18 cellular contexts compared by ENCODE assay signal in genomic region chr17:55405600-55405999, GRCh38. TPM values are rescaled to one million over a fixed set of nuclear protein-coding genes. Genes with fewer than 3 reads are reported as not detected.
DNase-seq lines count a peak whose midpoint lies in the region; ATAC-seq, FAIRE-seq and TF ChIP-seq lines count a peak whose summit lies in the region.
"Had no signal": no experiment of that assay in that cellular context is flagged by ENCODE, and none has a peak within 500 bp of the region (broad histone marks: within the 10 kb centered on the region; RNA-seq: fewer than 3 reads in every experiment).

No MANE protein-coding gene starts in this region.

- H2AFZ ChIP-seq in SK-N-SH (ENCODE audit: low read depth) = no peak overlapping the region
- H2AFZ ChIP-seq in OCI-LY7 (ENCODE audit: low read length) = no peak overlapping the region
- H2AFZ ChIP-seq: GM23338 had no signal

- CTCF ChIA-PET in SK-N-SH (lab: Yijun Ruan, JAX) (interaction anchor here (0.7 to 1.3 kb wide), 6 partner anchors 9 to 330 kb away, joined by 3 to 6 read pairs (median 3); no protein-coding TSS in a partner anchor), OCI-LY7 (lab: Charles Lee; ENCODE audit: unreplicated experiment) (no interaction called here)

- H3K79me2 ChIP-seq in SK-N-SH (ENCODE audit: insufficient read depth) (no peaks in the 10 kb centered on the region), OCI-LY7 (ENCODE audit: insufficient read depth, low read depth, low read length) (no peaks in the 10 kb centered on the region)

- no peaks in the 10 kb centered on the region for H3K27me3 ChIP-seq in SK-N-SH (ENCODE audit: insufficient read depth)
- H3K27me3 ChIP-seq in endodermal cell (ENCODE audit: control insufficient read depth, insufficient read depth, low read length, poor library complexity, severe bottlenecking) = no peaks in the 10 kb centered on the region
- H3K27me3 ChIP-seq in pancreas = no peaks in the 10 kb centered on the region
- H3K27me3 ChIP-seq: BLaER1 had no signal

- TF ChIP-seq RAD21 in SK-N-SH (IDR thresholded peaks at IDR 0.05; ENCODE audit: low read length) = no peak

- H3K9me2 ChIP-seq in SK-N-SH (no peaks in the 10 kb centered on the region), OCI-LY7 (ENCODE audit: insufficient read depth, low read length) (no peaks in the 10 kb centered on the region)

- H3K9me3 Mint-ChIP-seq in endodermal cell = no peaks in the 10 kb centered on the region
- H3K9me3 Mint-ChIP-seq: CD8-positive, alpha-beta memory T cell; GM23338; H9; IgD-negative memory B cell had no signal

- intact Hi-C loops in OCI-LY7 (cut with micrococcal nuclease; ENCODE audit: unreplicated experiment) = no loop called here
- intact Hi-C loops in pancreas (cut with DNase I) = no loop called here
- intact Hi-C loops in kidney (cut with DNase I) = no loop called here

- BruUV-seq in OCI-LY7 (replicated peaks; lab: Mats Ljungman, UMichigan) = TSS peak; percentile 25

- FAIRE-seq in pancreas (lab: Jason Lieb, UNC) = no peak
- FAIRE-seq in kidney (lab: Jason Lieb, UNC) = no peak
- FAIRE-seq: GM12878, GM18507 had no signal

- no peaks in the 10 kb centered on the region for H3K27me3 Mint-ChIP-seq in endodermal cell (ENCODE audit: insufficient read depth)
- H3K27me3 Mint-ChIP-seq: CD8-positive, alpha-beta memory T cell; IgD-negative memory B cell had no signal

- TF ChIP-seq EP300 in SK-N-SH (IDR thresholded peaks at IDR 0.05; ENCODE audit: borderline replicate concordance in 1 of 2, low read depth in 1 of 2, low read length in 1 of 2) = no peak

- no peaks in the 10 kb centered on the region for H4K20me1 ChIP-seq in SK-N-SH (ENCODE audit: insufficient read depth)
- H4K20me1 ChIP-seq in OCI-LY7 (ENCODE audit: insufficient read depth, low read length) = no peaks in the 10 kb centered on the region
- H4K20me1 ChIP-seq: BLaER1 had no signal

- H3K27ac ChIP-seq in SK-N-SH (ENCODE audit: low read depth in 2 of 2, low read length in 1 of 2) (no peak overlapping the region), OCI-LY7 (ENCODE audit: low read depth, low read length, poor library complexity, severe bottlenecking) (no peak overlapping the region), endodermal cell (ENCODE audit: low read depth, low read length) (no peak overlapping the region), pancreas (no peak overlapping the region), kidney (ENCODE audit: low read depth in 2 of 2, low read length in 2 of 2) (no peak overlapping the region)
- H3K27ac ChIP-seq: 22Rv1, BLaER1 had no signal

- 87% methylated on average over 1 of the region's 1 CpG for WGBS in SK-N-SH (ENCODE audit: low lambda C conversion rate)
- WGBS in endodermal cell (ENCODE audit: insufficient coverage in 1 of 2, insufficient read length in 1 of 2), 2 experiments = 89% methylated on average over 1 of the region's 1 CpG; no CpG with 5 or more reads in 1 of the 2 experiments
- 92 to 93% methylated on average over 1 of the region's 1 CpG for WGBS in pancreas, 2 donors

- no peak overlapping the region for H3K27ac Mint-ChIP-seq in endodermal cell
- H3K27ac Mint-ChIP-seq: GM23338, H9, IgD-negative memory B cell had no signal

- H3K36me3 ChIP-seq in SK-N-SH (replicated peaks in 1 of 2; ENCODE audit: control insufficient read depth in 1 of 2, insufficient read depth in 2 of 2, low read length in 1 of 2) = peaks cover 19 to 63% of the 10 kb centered on the region in 2 experiments
- peaks cover 96% of the 10 kb centered on the region for H3K36me3 ChIP-seq in OCI-LY7 (ENCODE audit: insufficient read depth, low read length)
- H3K36me3 ChIP-seq in endodermal cell (ENCODE audit: control insufficient read depth, insufficient read depth, low read length) = peaks cover 85% of the 10 kb centered on the region
- no peaks in the 10 kb centered on the region for H3K36me3 ChIP-seq in pancreas
- H3K36me3 ChIP-seq in kidney (ENCODE audit: control insufficient read depth in 1 of 2, insufficient read depth in 2 of 2, low read length in 2 of 2) = peaks cover 0 to 15% of the 10 kb centered on the region in 2 donors

- peaks cover 12% of the 10 kb centered on the region for H3K4me1 Mint-ChIP-seq in endodermal cell
- H3K4me1 Mint-ChIP-seq: CD8-positive, alpha-beta memory T cell; GM23338; H9; IgD-negative memory B cell had no signal

- DNase-seq in SK-N-SH (no peak), OCI-LY7 (ENCODE audit: low spot score) (no peak), epithelial cell of esophagus (ENCODE audit: low read depth) (peak; percentile 18), endodermal cell (no peak), pancreas (no peak), kidney (no peak)
- DNase-seq: AML-193; Calu3; CD8-positive, alpha-beta memory T cell; DMS79; H9 had no signal

- H3K9me3 ChIP-seq in SK-N-SH (no peaks in the 10 kb centered on the region), OCI-LY7 (ENCODE audit: low read length) (no peaks in the 10 kb centered on the region), endodermal cell (ENCODE audit: control insufficient read depth, low read length) (no peaks in the 10 kb centered on the region), pancreas (no peaks in the 10 kb centered on the region), kidney (ENCODE audit: control insufficient read depth in 1 of 2, low read length in 2 of 2) (no peaks in the 10 kb centered on the region)
- H3K9me3 ChIP-seq: BLaER1 had no signal

- H3K4me1 ChIP-seq in SK-N-SH (ENCODE audit: control insufficient read depth in 1 of 2, insufficient read depth in 2 of 2, low read depth in 1 of 2, low read length in 1 of 2) (peaks cover 0 to 4% of the 10 kb centered on the region in 2 experiments; a peak in 2 of 4 replicates), OCI-LY7 (ENCODE audit: insufficient read depth, low read length, poor library complexity, severe bottlenecking) (peaks cover 6% of the 10 kb centered on the region), endodermal cell (ENCODE audit: control insufficient read depth, insufficient read depth, low read length) (peaks cover 3% of the 10 kb centered on the region), pancreas (peaks cover 0 to 5% (median 0%) of the 10 kb centered on the region in 3 donors), kidney (ENCODE audit: control insufficient read depth in 1 of 2, insufficient read depth in 1 of 2, low read depth in 1 of 2, low read length in 2 of 2) (no peaks in the 10 kb centered on the region)

- no peak overlapping the region for H3K9ac ChIP-seq in SK-N-SH
- no peak overlapping the region for H3K9ac ChIP-seq in endodermal cell (ENCODE audit: extremely low read depth, low read length, poor library complexity, severe bottlenecking)
- no peak overlapping the region for H3K9ac ChIP-seq in kidney (ENCODE audit: low read length in 2 of 2)
- H3K9ac ChIP-seq: BLaER1 had no signal

- POLR2A ChIA-PET in SK-N-SH (lab: Yijun Ruan, JAX) = no interaction called here
- POLR2A ChIA-PET in OCI-LY7 (lab: Charles Lee) = interaction anchor here (0.6 to 1.4 kb wide), 4 partner anchors 12 to 663 kb away, joined by 3 read pairs; no protein-coding TSS in a partner anchor

- H3K36me3 Mint-ChIP-seq in endodermal cell (ENCODE audit: low read depth) = peaks cover 73% of the 10 kb centered on the region

- H3K4me3 ChIP-seq in SK-N-SH (ENCODE audit: low read depth in 2 of 2, low read length in 1 of 2) = no peak overlapping the region
- no peak overlapping the region for H3K4me3 ChIP-seq in OCI-LY7 (ENCODE audit: low read depth, low read length, poor library complexity, severe bottlenecking)
- no peak overlapping the region for H3K4me3 ChIP-seq in epithelial cell of esophagus (ENCODE audit: low read length)
- no peak overlapping the region for H3K4me3 ChIP-seq in endodermal cell (ENCODE audit: low read length)
- no peak overlapping the region for H3K4me3 ChIP-seq in pancreas
- no peak overlapping the region for H3K4me3 ChIP-seq in kidney (ENCODE audit: low read length in 2 of 2)
- H3K4me3 ChIP-seq: BLaER1, GM12878, GM23338 had no signal

- H3K4me2 ChIP-seq in SK-N-SH (no peak overlapping the region), OCI-LY7 (ENCODE audit: low read length) (no peak overlapping the region)
- H3K4me2 ChIP-seq: BLaER1, GM23338 had no signal

- H3K4me3 Mint-ChIP-seq in endodermal cell = no peak overlapping the region
- H3K4me3 Mint-ChIP-seq: CD8-positive, alpha-beta memory T cell; GM23338; H9 had no signal

- H3F3A ChIP-seq in SK-N-SH (replicated peaks; ENCODE audit: insufficient read depth) = peaks cover 5% of the 10 kb centered on the region

- ATAC-seq in SK-N-SH treated with all-trans-retinoic acid at 6 μM for 48 hours (no peak), pancreas (no peak)
- ATAC-seq: GM12878, GM23338 had no signal

- TF ChIP-seq CTCF in SK-N-SH (IDR thresholded peaks at IDR 0.05) = no peak
- no peak for TF ChIP-seq CTCF in OCI-LY7 (conservative IDR thresholded peaks at IDR 0.05; ENCODE audit: low read length)
- TF ChIP-seq CTCF in epithelial cell of esophagus (IDR thresholded peaks at IDR 0.05; ENCODE audit: insufficient read depth, low read depth, low read length, missing control alignments) = no peak
- no peak for TF ChIP-seq CTCF in endodermal cell (conservative IDR thresholded peaks at IDR 0.05)
- TF ChIP-seq CTCF in pancreas (IDR thresholded peaks at IDR 0.05) = no peak
- TF ChIP-seq CTCF in kidney (IDR thresholded peaks at IDR 0.05; ENCODE audit: borderline replicate concordance, extremely low read depth, insufficient read depth) = no peak

TF ChIP-seq in SK-N-SH treated with all-trans-retinoic acid at 6 μM for 48 hours, 23 proteins besides CTCF, POLR2A, EP300 and RAD21:
- TF ChIP-seq ISL1 (CRISPR knock-in tag; IDR thresholded peaks at IDR 0.05) (peak; percentile 68), CSDC2 (CRISPR knock-in tag; IDR thresholded peaks at IDR 0.05) (no peak)
TF ChIP-seq in SK-N-SH treated with all-trans-retinoic acid at 6 μM for 48 hours: peak in this region for 1.

TF ChIP-seq in SK-N-SH, 30 proteins besides CTCF, POLR2A, EP300 and RAD21 (continues in another document):
- TF ChIP-seq FOXJ3 (CRISPR knock-in tag; IDR thresholded peaks at IDR 0.05) (no peak), MAX (IDR thresholded peaks at IDR 0.05; ENCODE audit: low read depth) (no peak), FOXM1 (IDR thresholded peaks at IDR 0.05; ENCODE audit: low read depth) (no peak), MEF2A (IDR thresholded peaks at IDR 0.05; ENCODE audit: borderline replicate concordance, low read depth) (no peak)

RNA-seq across cellular contexts. Expression of gene MMD, which starts 16.0 kb away (rescaled TPM):
- polyA plus RNA-seq in SK-N-SH (2012; rRNA removed) (10.9 and 11.7 TPM in 2 replicates), pancreas (1 to 10 TPM; 4.4 to 5.1 TPM), kidney (ENCODE audit: insufficient read depth, low read depth, low replicate concordance) (6.4 TPM)
- 17.6 and 17.7 TPM in 2 replicates for polyA plus RNA-seq in SK-N-SH (2012; cell fraction: cytosol; rRNA removed)
- polyA plus RNA-seq in SK-N-SH (2012; cell fraction: nucleus; rRNA removed) = 2.7 and 5.0 TPM in 2 replicates
- 41.4 and 42.7 TPM in 2 replicates for total RNA-seq in OCI-LY7 (2014; rRNA removed; shearing (Covaris generic))
- total RNA-seq in OCI-LY7 (2022) (43.8 and 48.4 TPM in 2 replicates), endodermal cell (10 to 100 TPM; 40.1 to 40.2 TPM), pancreas (1 to 10 TPM; 1.1 to 7.0 (median 3.3) TPM), kidney (9.9 TPM)
- 57.9 TPM for polyA plus RNA-seq in endodermal cell (2013, experiment 1 of 2)
- 59.9 TPM for polyA plus RNA-seq in endodermal cell (2013, experiment 2 of 2)
